In genomic region chr18:76824136-76824676, GRCh38 we compare ENCODE assay signal across 8 cellular contexts. TPM values are rescaled to one million over a fixed set of nuclear protein-coding genes. Genes with fewer than 3 reads are reported as not detected.
DNase-seq lines count a peak whose midpoint lies in the region; ATAC-seq, FAIRE-seq and TF ChIP-seq lines count a peak whose summit lies in the region.

No MANE protein-coding gene starts in this region.

- H3K9ac ChIP-seq in DND-41 (ENCODE audit: low read depth, low read length) (peak overlapping the region; percentile 99; the same call in 1 of the 2 replicates), NT2/D1 (ENCODE audit: insufficient read length, low read depth) (peak overlapping the region; percentile 91), endothelial cell of umbilical vein (replicated peaks; ENCODE audit: extremely low read depth, insufficient read depth, low read length) (no peak overlapping the region)

- H3K27me3 ChIP-seq in DND-41 (ENCODE audit: insufficient read depth, low read length, poor library complexity) (no peaks in the 10 kb centered on the region), NT2/D1 (ENCODE audit: insufficient read depth, insufficient read length) (no peaks in the 10 kb centered on the region), endothelial cell of umbilical vein (ENCODE audit: control insufficient read depth in 2 of 2, insufficient read depth in 2 of 2, low read length in 2 of 2) (no peaks in the 10 kb centered on the region), psoas muscle (ENCODE audit: insufficient read depth in 3 of 3, low read length in 2 of 3) (no peaks in the 10 kb centered on the region)

- peak; percentile 40 for FAIRE-seq in endothelial cell of umbilical vein (lab: Jason Lieb, UNC)

- H3K4me3 ChIP-seq in DND-41 (ENCODE audit: low read depth in 1 of 2, low read length in 2 of 2): peak overlapping the region in 1 of 2 experiments; percentile 96; a peak in 2 of 4 replicates
- H3K4me3 ChIP-seq in NT2/D1 (ENCODE audit: insufficient read length, low read depth): peak overlapping the region; percentile 80
- H3K4me3 ChIP-seq in endothelial cell of umbilical vein (replicated peaks in 1 of 3; ENCODE audit: insufficient read depth in 1 of 3, low read depth in 1 of 3, low read length in 3 of 3): peak overlapping the region in 1 of 3 experiments; percentile 75
- peak overlapping the region; percentile 84 for H3K4me3 ChIP-seq in psoas muscle

- peaks cover 93% of the 10 kb centered on the region for H3K79me2 ChIP-seq in DND-41 (ENCODE audit: insufficient read depth, low read length)
- H3K79me2 ChIP-seq in endothelial cell of umbilical vein (ENCODE audit: control insufficient read depth, insufficient read depth, low read length): peaks cover 68% of the 10 kb centered on the region

- no peak for DNase-seq in DND-41
- DNase-seq in NT2/D1 (ENCODE audit: low read depth, low spot score): no peak
- DNase-seq in endothelial cell of umbilical vein (ENCODE audit: low read depth, low spot score): no peak
- no peak for DNase-seq in psoas muscle
- DNase-seq in activated gamma-delta T cell (lab: John Stamatoyannopoulos, UW): no peak
- no peak for DNase-seq in KG1 (lab: John Stamatoyannopoulos, UW)

- WGBS in psoas muscle, 3 donors: 80 to 83% (median 82%) methylated on average over 12 of the region's 12 CpGs

- ATAC-seq in DND-41 (ENCODE audit: insufficient read depth, low read depth) (no peak), psoas muscle (no peak), GM18858 (IDR thresholded peaks at IDR 0.05; ENCODE audit: unreplicated experiment) (no peak), HG02885 (IDR thresholded peaks at IDR 0.05; ENCODE audit: poor library complexity, unreplicated experiment) (no peak)

- CTCF ChIA-PET in endothelial cell of umbilical vein (lab: Charles Lee): interaction anchor here (0.9 to 1.2 kb wide), 3 partner anchors 14 to 22 kb away, joined by 3 to 6 read pairs (median 4); no protein-coding TSS in a partner anchor

- H3K36me3 ChIP-seq in DND-41 (ENCODE audit: insufficient read depth, low read length): peaks cover 10% of the 10 kb centered on the region
- H3K36me3 ChIP-seq in NT2/D1 (ENCODE audit: insufficient read depth, insufficient read length, low read length): no peaks in the 10 kb centered on the region
- no peaks in the 10 kb centered on the region for H3K36me3 ChIP-seq in endothelial cell of umbilical vein (ENCODE audit: control insufficient read depth in 2 of 2, extremely low read depth in 1 of 2, insufficient read depth in 2 of 2, low read length in 2 of 2)
- H3K36me3 ChIP-seq in psoas muscle (ENCODE audit: insufficient read depth in 1 of 2, low read depth in 1 of 2): no peaks in the 10 kb centered on the region

- BruUV-seq in endothelial cell of umbilical vein (replicated peaks; lab: Mats Ljungman, UMichigan): TSS peak; percentile 14

- no peaks in the 10 kb centered on the region for H3K9me3 ChIP-seq in DND-41 (ENCODE audit: insufficient read depth, low read length, severe bottlenecking)
- no peaks in the 10 kb centered on the region for H3K9me3 ChIP-seq in NT2/D1 (ENCODE audit: insufficient read depth, low read length)
- no peaks in the 10 kb centered on the region for H3K9me3 ChIP-seq in endothelial cell of umbilical vein (replicated peaks; ENCODE audit: control insufficient read depth, insufficient read depth, low read length)
- no peaks in the 10 kb centered on the region for H3K9me3 ChIP-seq in psoas muscle

- H3K27ac ChIP-seq in DND-41 (ENCODE audit: low read length) (peak overlapping the region; percentile 42; the same call in 1 of the 2 replicates), endothelial cell of umbilical vein (ENCODE audit: insufficient read depth, low read depth, low read length) (no peak overlapping the region), psoas muscle (peak overlapping the region; percentile 55)

- peaks cover 48% of the 10 kb centered on the region for H3K4me1 ChIP-seq in DND-41 (ENCODE audit: insufficient read depth, low read length)
- H3K4me1 ChIP-seq in NT2/D1 (ENCODE audit: insufficient read depth, insufficient read length): no peaks in the 10 kb centered on the region
- peaks cover 36% of the 10 kb centered on the region for H3K4me1 ChIP-seq in endothelial cell of umbilical vein (ENCODE audit: control insufficient read depth, extremely low read depth, insufficient read depth, low read length)
- H3K4me1 ChIP-seq in psoas muscle: peaks cover 21% of the 10 kb centered on the region

- POLR2A ChIA-PET in endothelial cell of umbilical vein (lab: Charles Lee): no interaction called here

- TF ChIP-seq POLR2A in endothelial cell of umbilical vein (IDR thresholded peaks at IDR 0.05; ENCODE audit: low read depth, low read length): no peak

- H2AFZ ChIP-seq in DND-41 (ENCODE audit: low read depth, low read length) (no peak overlapping the region), endothelial cell of umbilical vein (ENCODE audit: low read depth, low read length) (peak overlapping the region; percentile 36)

- intact Hi-C loops in endothelial cell of umbilical vein (cut with micrococcal nuclease) (loop anchor here (5.0 to 10.0 kb wide), 4 partner anchors 53 to 372 kb away; no protein-coding TSS in a partner anchor), psoas muscle (cut with DNase I) (no loop called here)

- H4K20me1 ChIP-seq in DND-41 (ENCODE audit: insufficient read depth, low read length) (0 out of 2 replicates have a peak, but pooled peaks cover 7% of the 10 kb centered on the region), endothelial cell of umbilical vein (replicated peaks; ENCODE audit: control insufficient read depth, extremely low read depth, insufficient read depth, low read length) (no peaks in the 10 kb centered on the region)

- TF ChIP-seq CTCF in DND-41 (IDR thresholded peaks at IDR 0.05; ENCODE audit: borderline replicate concordance, extremely low read depth, low read length, poor library complexity, severe bottlenecking) (no peak), endothelial cell of umbilical vein (IDR thresholded peaks at IDR 0.05; ENCODE audit: extremely low read depth in 1 of 2, insufficient read depth in 1 of 2, low read depth in 1 of 2, low read length in 2 of 2) (no peak), psoas muscle (IDR thresholded peaks at IDR 0.05) (no peak)

- no peaks in the 10 kb centered on the region for H3K9me1 ChIP-seq in endothelial cell of umbilical vein (replicated peaks; ENCODE audit: control insufficient read depth, extremely low read depth, insufficient read depth, low read length)

- H3K4me2 ChIP-seq in DND-41 (ENCODE audit: insufficient read depth, low read length) (peak overlapping the region; percentile 97), endothelial cell of umbilical vein (ENCODE audit: insufficient read depth, low read length) (peak overlapping the region; percentile 76)

- dilution Hi-C loops in endothelial cell of umbilical vein (cut with MboI; ENCODE audit: extremely low pct_ligation_motif_present, low sequenced_read_pairs): no loop called here

TF ChIP-seq in endothelial cell of umbilical vein, 7 proteins besides CTCF, POLR2A, EP300 and RAD21:
- TF ChIP-seq GATA2 (IDR thresholded peaks at IDR 0.05; ENCODE audit: insufficient read depth, insufficient read length, low read depth, low read length) (no peak), EZH2 (IDR thresholded peaks at IDR 0.05; ENCODE audit: borderline replicate concordance, low read depth, low read length, severe bottlenecking) (no peak), MAX (IDR thresholded peaks at IDR 0.05; ENCODE audit: insufficient read depth, insufficient read length) (no peak), MYC (IDR thresholded peaks at IDR 0.05; ENCODE audit: low read depth, low read length) (no peak), FOS (IDR thresholded peaks at IDR 0.05; ENCODE audit: borderline replicate concordance, insufficient read depth, low read length) (no peak), POLR2AphosphoS5 (IDR thresholded peaks at IDR 0.05; ENCODE audit: insufficient read depth, low read depth, low read length) (no peak), JUN (IDR thresholded peaks at IDR 0.05; ENCODE audit: borderline replicate concordance, insufficient read depth, insufficient read length, low read depth) (no peak)

RNA-seq across cellular contexts. Expression of gene ZNF236, which starts 1.8 kb away (rescaled TPM):
- total RNA-seq in endothelial cell of umbilical vein (13.6 and 14.7 TPM in 2 replicates), psoas muscle (1 to 10 TPM; 7.5 to 9.4 (median 7.9) TPM)
- polyA plus RNA-seq in endothelial cell of umbilical vein (4.5 TPM in 2 replicates), psoas muscle (1 to 10 TPM in 2 of 3 donors, under 1 TPM in 1; 0.76 to 2.8 (median 1.5) TPM)
- 3.3 and 3.5 TPM in 2 replicates for polyA plus RNA-seq in endothelial cell of umbilical vein (2011; cell fraction: cytosol; rRNA removed)
- 20.6 and 21.0 TPM in 2 replicates for polyA plus RNA-seq in endothelial cell of umbilical vein (2011; cell fraction: nucleus; rRNA removed)
- polyA plus RNA-seq in endothelial cell of umbilical vein (2012): 3.5 and 4.1 TPM in 2 replicates
- 27.6 and 33.8 TPM in 2 replicates for polyA minus RNA-seq in endothelial cell of umbilical vein
- 19.8 TPM for polyA minus RNA-seq in endothelial cell of umbilical vein (2011; cell fraction: cytosol; rRNA and poly(A)+ RNA removed)
- 75.0 and 107 TPM in 2 replicates for polyA minus RNA-seq in endothelial cell of umbilical vein (2011; cell fraction: nucleus; rRNA and poly(A)+ RNA removed)
